Comparison of ENCODE assay signal across 13 cellular contexts in the genomic region with DNA sequence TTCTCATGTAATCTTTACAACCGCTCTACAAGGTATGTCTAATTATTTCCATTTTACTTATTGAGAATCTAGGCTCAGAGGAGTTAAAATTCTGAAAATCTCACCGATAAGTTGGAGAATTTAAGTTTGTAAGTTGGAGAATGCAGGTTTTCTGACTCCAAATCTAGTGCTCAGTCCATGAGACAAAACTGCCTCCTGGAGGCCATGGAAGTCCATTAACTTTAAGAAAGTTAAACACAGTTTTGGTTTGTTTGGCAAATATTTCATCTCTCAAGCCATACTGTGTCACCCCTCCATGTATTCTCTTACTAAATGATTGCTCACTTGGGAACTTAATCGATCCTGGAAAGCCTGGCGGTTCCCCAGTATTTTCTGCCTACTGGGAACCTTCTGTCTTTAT. TPM values are rescaled to one million over a fixed set of nuclear protein-coding genes. Genes with fewer than 3 reads are reported as not detected.
DNase-seq lines count a peak whose midpoint lies in the region; ATAC-seq, FAIRE-seq and TF ChIP-seq lines count a peak whose summit lies in the region.
"Had no signal": no experiment of that assay in that cellular context is flagged by ENCODE, and none has a peak within 500 bp of the region (broad histone marks: within the 10 kb centered on the region; RNA-seq: fewer than 3 reads in every experiment).

No MANE protein-coding gene starts in this region.

- ATAC-seq in A549 = peak in 1 of 2 experiments; percentile 36; a peak in 2 of 6 replicates
- ATAC-seq: activated CD8-positive, alpha-beta memory T cell treated with anti-CD3 and anti-CD28 coated beads, Interleukin-2, amount 10 ng/mL, durations not matched to agents 7 days and 5 days had no signal

- peak; percentile 38; the same call in 2 of the 3 replicates for TF ChIP-seq CTCF in A549 (IDR thresholded peaks at IDR 0.05)
- TF ChIP-seq CTCF in GM12873 (IDR thresholded peaks at IDR 0.05; ENCODE audit: insufficient read depth, low read depth, low read length, missing control alignments) = peak; percentile 30
- no peak for TF ChIP-seq CTCF in glutamatergic neuron (IDR thresholded peaks at IDR 0.05; ENCODE audit: partially characterized antibody, unreplicated experiment)

- H3K9me3 ChIP-seq in A549 = no peaks in the 10 kb centered on the region
- H3K9me3 ChIP-seq: BLaER1 treated with 17β-estradiol and CSF1 and Interleukin-3, amounts not matched to agents 10 nM and 100 nM had no signal

- TF ChIP-seq RAD21 in A549 (conservative IDR thresholded peaks at IDR 0.05 in 1 of 2, IDR thresholded peaks at IDR 0.05 in 1 of 2) = peak; percentile 63

- H3K4me1 Mint-ChIP-seq in glutamatergic neuron (ENCODE audit: low read depth, unreplicated experiment) = no peaks in the 10 kb centered on the region
- H3K4me1 Mint-ChIP-seq: activated CD8-positive, alpha-beta memory T cell treated with anti-CD3 and anti-CD28 coated beads, Interleukin-2, amount 10 ng/mL, durations not matched to agents 7 days and 5 days had no signal

- no peak overlapping the region for H3K27ac ChIP-seq in A549
- H3K27ac ChIP-seq: BLaER1 treated with 17β-estradiol and CSF1 and Interleukin-3, amounts not matched to agents 10 nM and 100 nM had no signal

- in situ Hi-C loops in SK-MEL-5 (cut with HindIII; ENCODE audit: low pct_unique_long_range_greater_than_20kb, low sequenced_read_pairs) = no loop called here

- TF ChIP-seq EP300 in A549 (IDR thresholded peaks at IDR 0.05) = no peak

- H3K4me1 ChIP-seq in A549 = no peaks in the 10 kb centered on the region
- H3K4me1 ChIP-seq: BLaER1 treated with 17β-estradiol and CSF1 and Interleukin-3, amounts not matched to agents 10 nM and 100 nM had no signal

- peaks cover 3% of the 10 kb centered on the region for H3K27me3 Mint-ChIP-seq in glutamatergic neuron (ENCODE audit: unreplicated experiment)
- H3K27me3 Mint-ChIP-seq: activated CD8-positive, alpha-beta memory T cell treated with anti-CD3 and anti-CD28 coated beads, Interleukin-2, amount 10 ng/mL, durations not matched to agents 7 days and 5 days had no signal

- WGBS in A549 (ENCODE audit: missing lambda C conversion rate) = 75% methylated on average over 4 of the region's 4 CpGs

- H3K4me3 ChIP-seq in A549 = no peak overlapping the region
- H3K4me3 ChIP-seq: BLaER1 treated with 17β-estradiol and CSF1 and Interleukin-3, amounts not matched to agents 10 nM and 100 nM had no signal

- intact Hi-C loops in posterior vena cava (cut with DNase I) = no loop called here

- no peak overlapping the region for H3K4me3 Mint-ChIP-seq in glutamatergic neuron (ENCODE audit: unreplicated experiment)
- H3K4me3 Mint-ChIP-seq: activated CD8-positive, alpha-beta memory T cell treated with anti-CD3 and anti-CD28 coated beads, Interleukin-2, amount 10 ng/mL, durations not matched to agents 7 days and 5 days had no signal

- DNase-seq in A549 (ENCODE audit: low read depth in 1 of 2, low spot score in 1 of 2) = peak in 1 of 2 experiments; percentile 29
- peak; percentile 33 for DNase-seq in SK-MEL-5 (ENCODE audit: low read depth, low spot score)
- peak; percentile 52 for DNase-seq in fibroblast of peridontal ligament (ENCODE audit: extremely low read depth)
- no peak for DNase-seq in cortex of kidney (lab: John Stamatoyannopoulos, UW)
- DNase-seq in glutamatergic neuron = no peak
- no peak for DNase-seq in posterior vena cava (ENCODE audit: low spot score)
- DNase-seq in iPS-NIHi7 (ENCODE audit: extremely low spot score) = no peak
- DNase-seq: activated CD8-positive, alpha-beta memory T cell treated with anti-CD3 and anti-CD28 coated beads, Interleukin-2, amount 10 ng/mL, durations not matched to agents 7 days and 5 days; GOT3; NCI-H1105; stimulated activated naive CD4-positive, alpha-beta T cell had no signal

- no peaks in the 10 kb centered on the region for H3K36me3 Mint-ChIP-seq in glutamatergic neuron (ENCODE audit: unreplicated experiment)
- H3K36me3 Mint-ChIP-seq: activated CD8-positive, alpha-beta memory T cell treated with anti-CD3 and anti-CD28 coated beads, Interleukin-2, amount 10 ng/mL, durations not matched to agents 7 days and 5 days had no signal

- H3K9me3 Mint-ChIP-seq in glutamatergic neuron (ENCODE audit: unreplicated experiment) = no peaks in the 10 kb centered on the region

- CTCF ChIA-PET in A549 (lab: Yijun Ruan, JAX) = interaction anchor here (0.7 to 1.8 kb wide), 4 partner anchors 15 to 223 kb away, joined by 3 to 5 read pairs (median 3); no protein-coding TSS in a partner anchor

- POLR2A ChIA-PET in A549 (lab: Yijun Ruan, JAX) = no interaction called here

- H3K27ac Mint-ChIP-seq in glutamatergic neuron (ENCODE audit: unreplicated experiment) = no peak overlapping the region
- H3K27ac Mint-ChIP-seq: activated CD8-positive, alpha-beta memory T cell treated with anti-CD3 and anti-CD28 coated beads, Interleukin-2, amount 10 ng/mL, durations not matched to agents 7 days and 5 days had no signal

- FAIRE-seq in A549 (lab: Jason Lieb, UNC) = no peak

- H3K4me2 ChIP-seq in A549 = no peak overlapping the region
- H3K4me2 ChIP-seq: BLaER1 treated with 17β-estradiol and CSF1 and Interleukin-3, amounts not matched to agents 10 nM and 100 nM had no signal

- TF ChIP-seq POLR2A in A549 (IDR thresholded peaks at IDR 0.05; ENCODE audit: low read length) = no peak

TF ChIP-seq in A549, 52 proteins besides CTCF, POLR2A, EP300 and RAD21:
- TF ChIP-seq SMC3 (IDR thresholded peaks at IDR 0.05) (peak; percentile 34; the same call in 1 of the 3 replicates), CBX2 (IDR thresholded peaks at IDR 0.05; ENCODE audit: borderline replicate concordance, low read depth) (no peak), REST (IDR thresholded peaks at IDR 0.05) (no peak), HOXB5 (CRISPR knock-in tag; IDR thresholded peaks at IDR 0.05) (no peak), MAFK (IDR thresholded peaks at IDR 0.05; ENCODE audit: partially characterized antibody) (no peak)

RNA-seq across cellular contexts. Expression of gene INIP, which starts 52.6 kb away (rescaled TPM):
- 30.5 and 40.0 TPM in 2 replicates for polyA plus RNA-seq in A549 (2011; rRNA removed)
- polyA plus RNA-seq in A549 (2012; cell fraction: cytosol; rRNA removed) = 7.4 and 7.6 TPM in 2 replicates
- polyA plus RNA-seq in A549 (2012; cell fraction: nucleus; rRNA removed) = 2.4 and 4.5 TPM in 2 replicates
- polyA plus RNA-seq in A549 (2017; fragmentation: RNase III; extraction: RNeasy Plus Mini Kit Qiagen cat#74134 plus additional on column Dnase treatment) = 20.4 to 20.7 TPM (median 20.7 TPM) in 3 replicates
- 17.0 and 24.8 TPM in 2 replicates for polyA minus RNA-seq in A549 (2011; rRNA and poly(A)+ RNA removed)
- 20.2 and 20.5 TPM in 2 replicates for total RNA-seq in SK-MEL-5 (2014; rRNA removed; shearing (Covaris generic))
- 20.6 and 21.8 TPM in 2 replicates for polyA plus RNA-seq in SK-MEL-5 (2015; cell fraction: cytosol; rRNA removed)
- 9.3 and 18.6 TPM in 2 replicates for polyA plus RNA-seq in SK-MEL-5 (2015; cell fraction: nucleus; rRNA removed)
- total RNA-seq in glutamatergic neuron (ENCODE audit: unreplicated experiment) = 17.6 TPM
- 10 to 100 TPM; 17.1 to 22.1 TPM for total RNA-seq in posterior vena cava

Comparison
In these comparisons a context has a peak if more than half of its experiments do, and no peak if none do; other contexts are left out.
1. DNase-seq: peak in SK-MEL-5 (single experiment) and fibroblast of peridontal ligament (single experiment); none in cortex of kidney (single experiment), glutamatergic neuron (single experiment), posterior vena cava (single experiment) and iPS-NIHi7 (single experiment).